In genomic region chr1:29704430-29704829, GRCh38 we compare ENCODE assay signal across 21 cellular contexts.
A peak's percentile ranks its signal among the peaks of the same experiment; 100 is the strongest.
DNase-seq lines count a peak whose midpoint lies in the region; ATAC-seq lines count a peak whose summit lies in the region.
"Had no signal": no experiment of that assay in that cellular context is flagged by ENCODE, and none has a peak within 500 bp of the region (broad histone marks: within the 10 kb centered on the region; RNA-seq: fewer than 3 reads in every experiment).

No MANE protein-coding gene starts in this region.

- no peak for ATAC-seq in GM21360 (IDR thresholded peaks at IDR 0.05; ENCODE audit: unreplicated experiment)
- ATAC-seq: K562 had no signal

- H3K27ac ChIP-seq in ectodermal cell (ENCODE audit: insufficient read depth, low read depth, low read length, poor library complexity, severe bottlenecking), result peak overlapping the region; percentile 27
- H3K27ac ChIP-seq: 22Rv1, A549, C4-2B, GM23248 had no signal

- H3K4me3 ChIP-seq in ectodermal cell (ENCODE audit: insufficient read depth, low read depth, low read length), result no peak overlapping the region
- H3K4me3 ChIP-seq: A549, GM23248, K562 had no signal

- DNase-seq in activated effector memory CD4-positive, alpha-beta T cell treated with anti-CD3 and anti-CD28 coated beads, Interleukin-2, amount 50 U/mL, for 16 hours, result peak; percentile 6
- DNase-seq in activated effector memory CD4-positive, alpha-beta T cell treated with Interleukin-2 at 50 U/mL for 16 hours, result no peak
- DNase-seq in posterior vena cava (ENCODE audit: low spot score) (peak; percentile 29), dermis blood vessel endothelial cell (no peak)
- no peak for DNase-seq in activated CD4-positive, alpha-beta T cell treated with anti-CD3 and anti-CD28 coated beads, Interleukin-2, amount 50 U/mL, for 1 hour
- DNase-seq: AML-193; Caco-2; CD4-positive, alpha-beta T cell; DMS153; DMS79; GF-D8; GM23248; HCEC 1CT; HFFc6; IMR-90 had no signal

- 74 to 82% methylated on average over 2 of the region's 2 CpGs for WGBS in ectodermal cell, 2 experiments

- H3K4me1 ChIP-seq in ectodermal cell (ENCODE audit: control insufficient read depth, insufficient read depth, low read length), result peaks cover 31% of the 10 kb centered on the region
- H3K4me1 ChIP-seq: Caco-2 had no signal

- intact Hi-C loops in posterior vena cava (cut with DNase I), result no loop called here

- H3K9me3 ChIP-seq in ectodermal cell (ENCODE audit: control insufficient read depth, low read length), result no peaks in the 10 kb centered on the region
- H3K9me3 ChIP-seq: A549, Caco-2 had no signal

- no peaks in the 10 kb centered on the region for H3K27me3 ChIP-seq in ectodermal cell (ENCODE audit: control insufficient read depth, insufficient read depth, low read length, poor library complexity, severe bottlenecking)

- no peaks in the 10 kb centered on the region for H3K36me3 ChIP-seq in ectodermal cell (ENCODE audit: control insufficient read depth, insufficient read depth, low read length)

Comparison
In these comparisons a context has a peak if more than half of its experiments do, and no peak if none do; other contexts are left out.
1. DNase-seq: peak in activated effector memory CD4-positive, alpha-beta T cell treated with anti-CD3 and anti-CD28 coated beads, Interleukin-2, amount 50 U/mL, for 16 hours (single experiment) and posterior vena cava (single experiment); none in activated effector memory CD4-positive, alpha-beta T cell treated with Interleukin-2 at 50 U/mL for 16 hours (single experiment), dermis blood vessel endothelial cell (single experiment) and activated CD4-positive, alpha-beta T cell treated with anti-CD3 and anti-CD28 coated beads, Interleukin-2, amount 50 U/mL, for 1 hour (single experiment).